12 cellular contexts compared by ENCODE assay signal in genomic region chr17:72501404-72502110, GRCh38.
DNase-seq lines count a peak whose midpoint lies in the region; ATAC-seq and TF ChIP-seq lines count a peak whose summit lies in the region.
"Had no signal": no experiment of that assay in that cellular context is flagged by ENCODE, and none has a peak within 500 bp of the region (broad histone marks: within the 10 kb centered on the region; RNA-seq: fewer than 3 reads in every experiment).

No MANE protein-coding gene starts in this region.

- H3K4me3 ChIP-seq in right lobe of liver (no peak overlapping the region), stomach (no peak overlapping the region)

- H3K27me3 Mint-ChIP-seq in brain (no peaks in the 10 kb centered on the region), glutamatergic neuron (ENCODE audit: unreplicated experiment) (peaks cover 8% of the 10 kb centered on the region)

- no peak for TF ChIP-seq EP300 in stomach (IDR thresholded peaks at IDR 0.05)

- TF ChIP-seq POLR2A in right lobe of liver (IDR thresholded peaks at IDR 0.05), result no peak
- no peak for TF ChIP-seq POLR2A in stomach (IDR thresholded peaks at IDR 0.05)

- H3K27ac Mint-ChIP-seq in brain (peak overlapping the region; percentile 88 to 98 (median 95)), glutamatergic neuron (ENCODE audit: unreplicated experiment) (no peak overlapping the region)
- H3K27ac Mint-ChIP-seq: activated naive CD8-positive, alpha-beta T cell; immature natural killer cell; T-cell had no signal

- peaks cover 0 to 17% (median 0%) of the 10 kb centered on the region in 4 donors for H3K4me1 ChIP-seq in right lobe of liver
- H3K4me1 ChIP-seq in stomach, result peaks cover 12 to 52% (median 36%) of the 10 kb centered on the region in 4 donors

- H3K27me3 ChIP-seq in right lobe of liver (peaks cover 0 to 9% of the 10 kb centered on the region in 2 donors), stomach (no peaks in the 10 kb centered on the region)

- peaks cover 46% of the 10 kb centered on the region for H3K4me1 Mint-ChIP-seq in brain
- H3K4me1 Mint-ChIP-seq in glutamatergic neuron (ENCODE audit: low read depth, unreplicated experiment), result no peaks in the 10 kb centered on the region
- H3K4me1 Mint-ChIP-seq: immature natural killer cell had no signal

- peak; percentile 39 for DNase-seq in NCI-H2029 (lab: John Stamatoyannopoulos, UW)
- peak; percentile 31 to 75 (median 58) for DNase-seq in right lobe of liver
- peak; percentile 90 for DNase-seq in stomach
- no peak for DNase-seq in stimulated activated CD4-positive, alpha-beta T cell treated with anti-CD3 and anti-CD28 coated beads, Interleukin-2, amount 100 ng/mL, for 24 hours
- DNase-seq in glutamatergic neuron, result no peak
- no peak for DNase-seq in NOMO-1 treated with dmso at 0.1 percent for 144 hours (lab: John Stamatoyannopoulos, UW; ENCODE audit: unreplicated experiment)
- DNase-seq: immature natural killer cell, occipital lobe, T-cell had no signal

- WGBS in right lobe of liver (ENCODE audit: insufficient coverage, low coverage, low lambda C conversion rate, missing lambda C conversion rate), result 57% methylated on average over 14 of the region's 18 CpGs
- WGBS in stomach, 5 donors, result 21 to 45% (median 39%) methylated on average over 17 to 18 of the region's 18 CpGs

- no peak for TF ChIP-seq CTCF in brain (conservative IDR thresholded peaks at IDR 0.05)
- no peak for TF ChIP-seq CTCF in right lobe of liver (IDR thresholded peaks at IDR 0.05)
- TF ChIP-seq CTCF in stomach (IDR thresholded peaks at IDR 0.05), result peak in 1 of 7 experiments; percentile 4
- no peak for TF ChIP-seq CTCF in glutamatergic neuron (IDR thresholded peaks at IDR 0.05; ENCODE audit: partially characterized antibody, unreplicated experiment)

- ATAC-seq in right lobe of liver (peak; percentile 69 to 89 (median 80)), HG02870 (IDR thresholded peaks at IDR 0.05; ENCODE audit: unreplicated experiment) (no peak)
- ATAC-seq: T-cell had no signal

- no peaks in the 10 kb centered on the region for H3K9me3 ChIP-seq in right lobe of liver
- no peaks in the 10 kb centered on the region for H3K9me3 ChIP-seq in stomach

- intact Hi-C loops in right lobe of liver (cut with DNase I) (no loop called here), stomach (cut with DNase I; ENCODE audit: low total_unique reads) (no loop called here)

- H3K4me3 Mint-ChIP-seq in brain, result peak overlapping the region in 3 of 5 experiments; percentile 55 to 71 (median 57)
- no peak overlapping the region for H3K4me3 Mint-ChIP-seq in glutamatergic neuron (ENCODE audit: unreplicated experiment)
- H3K4me3 Mint-ChIP-seq: activated naive CD8-positive, alpha-beta T cell; immature natural killer cell; T-cell had no signal

- H3K36me3 ChIP-seq in right lobe of liver (no peaks in the 10 kb centered on the region), stomach (no peaks in the 10 kb centered on the region)

- no peak overlapping the region for H3K27ac ChIP-seq in right lobe of liver
- H3K27ac ChIP-seq in stomach, result peak overlapping the region; percentile 69 to 87 (median 83)

- H3K9me3 Mint-ChIP-seq in brain, result peaks cover 3 to 20% (median 16%) of the 10 kb centered on the region in 5 experiments
- H3K9me3 Mint-ChIP-seq in glutamatergic neuron (ENCODE audit: unreplicated experiment), result no peaks in the 10 kb centered on the region
- H3K9me3 Mint-ChIP-seq: immature natural killer cell had no signal

- H3K36me3 Mint-ChIP-seq in brain, result peaks cover 11% of the 10 kb centered on the region
- H3K36me3 Mint-ChIP-seq in glutamatergic neuron (ENCODE audit: unreplicated experiment), result peaks cover 22% of the 10 kb centered on the region
- H3K36me3 Mint-ChIP-seq: activated naive CD8-positive, alpha-beta T cell; immature natural killer cell; T-cell had no signal

Comparison
In these comparisons a context has a peak if more than half of its experiments do, and no peak if none do; other contexts are left out.
1. DNase-seq: peak in NCI-H2029 (single experiment), right lobe of liver (3 of 3) and stomach (single experiment); none in stimulated activated CD4-positive, alpha-beta T cell treated with anti-CD3 and anti-CD28 coated beads, Interleukin-2, amount 100 ng/mL, for 24 hours (0 of 2), glutamatergic neuron (single experiment) and NOMO-1 treated with dmso at 0.1 percent for 144 hours (single experiment).
2. H3K27ac ChIP-seq: peak in stomach (5 of 5); none in right lobe of liver (0 of 3).